ENCODE assay signal across 14 cellular contexts in genomic region chr15:40450047-40450446, GRCh38.
"Had no signal": no experiment of that assay in that cellular context is flagged by ENCODE, and none has a peak within 500 bp of the region (broad histone marks: within the 10 kb centered on the region; RNA-seq: fewer than 3 reads in every experiment).

No MANE protein-coding gene starts in this region.

- H3K27ac Mint-ChIP-seq: activated CD8-positive, alpha-beta memory T cell treated with anti-CD3 and anti-CD28 coated beads, Interleukin-2, amount 10 ng/mL, durations not matched to agents 7 days and 5 days; activated T-cell treated with anti-CD3 and anti-CD28 coated beads, Interleukin-2, amount 50 U/mL, for 72 hours had no signal

- H3K36me3 Mint-ChIP-seq: activated CD8-positive, alpha-beta memory T cell treated with anti-CD3 and anti-CD28 coated beads, Interleukin-2, amount 10 ng/mL, durations not matched to agents 7 days and 5 days; brain had no signal

- H3K4me3 Mint-ChIP-seq: activated CD8-positive, alpha-beta memory T cell treated with anti-CD3 and anti-CD28 coated beads, Interleukin-2, amount 10 ng/mL, durations not matched to agents 7 days and 5 days; activated T-cell treated with anti-CD3 and anti-CD28 coated beads, Interleukin-2, amount 50 U/mL, for 72 hours; central memory CD8-positive, alpha-beta T cell had no signal

- H3K9me3 ChIP-seq: tibial artery, vagina had no signal

- H3K27me3 ChIP-seq: tibial artery, vagina had no signal

- H3K4me3 ChIP-seq: tibial artery, vagina had no signal

- H3K36me3 ChIP-seq: tibial artery, vagina had no signal

- FAIRE-seq: endometrium had no signal

- H3K9ac ChIP-seq: parathyroid adenoma had no signal

- H3K4me1 ChIP-seq: parathyroid adenoma had no signal

- H3K27me3 Mint-ChIP-seq: activated CD8-positive, alpha-beta memory T cell treated with anti-CD3 and anti-CD28 coated beads, Interleukin-2, amount 10 ng/mL, durations not matched to agents 7 days and 5 days; central memory CD8-positive, alpha-beta T cell had no signal

- H2AFZ ChIP-seq: parathyroid adenoma had no signal

- H3K27ac ChIP-seq: parathyroid adenoma, tibial artery, vagina had no signal

- ATAC-seq: activated CD8-positive, alpha-beta memory T cell treated with anti-CD3 and anti-CD28 coated beads, Interleukin-2, amount 10 ng/mL, durations not matched to agents 7 days and 5 days; activated T-cell treated with anti-CD3 and anti-CD28 coated beads, Interleukin-2, amount 50 U/mL, for 72 hours; esophagus mucosa had no signal

- H3K9me3 Mint-ChIP-seq: activated T-cell treated with anti-CD3 and anti-CD28 coated beads, Interleukin-2, amount 50 U/mL, for 72 hours; brain; central memory CD8-positive, alpha-beta T cell had no signal

- DNase-seq: activated CD8-positive, alpha-beta memory T cell treated with anti-CD3 and anti-CD28 coated beads, Interleukin-2, amount 10 ng/mL, durations not matched to agents 7 days and 5 days; activated T-cell treated with anti-CD3 and anti-CD28 coated beads, Interleukin-2, amount 50 U/mL, for 72 hours; amniotic stem cell; hippocampal formation; kidney glomerular epithelial cell; retina; stimulated activated CD4-positive, alpha-beta T cell treated with anti-CD3 and anti-CD28 coated beads, Interleukin-4, amount 100 ng/mL, for 24 hours; tibial artery had no signal
